In genomic region chr18:32391126-32391525, GRCh38 we compare ENCODE assay signal across 22 cellular contexts.
DNase-seq lines count a peak whose midpoint lies in the region; ATAC-seq and TF ChIP-seq lines count a peak whose summit lies in the region.
"Had no signal": no experiment of that assay in that cellular context is flagged by ENCODE, and none has a peak within 500 bp of the region (broad histone marks: within the 10 kb centered on the region; RNA-seq: fewer than 3 reads in every experiment).

No MANE protein-coding gene starts in this region.

- H3K27me3 ChIP-seq in dorsolateral prefrontal cortex, result no peaks in the 10 kb centered on the region

- H3K27ac ChIP-seq in dorsolateral prefrontal cortex, result peak overlapping the region in 37 of 59 donors; percentile 2 to 74 (median 26)
- H3K27ac ChIP-seq: A549, HL-60, KMS-11, SK-N-MC had no signal

- H3K27me3 Mint-ChIP-seq in Calu3 (ENCODE audit: unreplicated experiment), result no peaks in the 10 kb centered on the region

- H3K36me3 Mint-ChIP-seq in Calu3 (ENCODE audit: insufficient read depth, unreplicated experiment), result peaks cover 10% of the 10 kb centered on the region
- H3K36me3 Mint-ChIP-seq: CD8-positive, alpha-beta T cell; IgD-negative memory B cell had no signal

- CTCF ChIA-PET in Calu3 (lab: Charles Lee), result interaction anchor here (1.3 kb wide), 1 partner anchor 81 kb away, joined by 3 read pairs; no protein-coding TSS in a partner anchor

- TF ChIP-seq CTCF in Calu3 (IDR thresholded peaks at IDR 0.05; ENCODE audit: unreplicated experiment), result no peak
- no peak for TF ChIP-seq CTCF in dorsolateral prefrontal cortex (IDR thresholded peaks at IDR 0.05 in 54 of 56, conservative IDR thresholded peaks at IDR 0.05 in 2 of 56; ENCODE audit: low read depth in 1 of 56, partially characterized antibody in 56 of 56)

- no peak overlapping the region for H3K4me3 Mint-ChIP-seq in Calu3 (ENCODE audit: low read depth, unreplicated experiment)
- H3K4me3 Mint-ChIP-seq: CD8-positive, alpha-beta T cell; IgD-negative memory B cell had no signal

- no peak overlapping the region for H3K4me3 ChIP-seq in dorsolateral prefrontal cortex
- H3K4me3 ChIP-seq: A549, SK-N-MC had no signal

- peaks cover 4% of the 10 kb centered on the region for H3K9me3 Mint-ChIP-seq in Calu3 (ENCODE audit: low read depth, unreplicated experiment)
- H3K9me3 Mint-ChIP-seq: CD8-positive, alpha-beta T cell had no signal

- TSS peak; percentile 5 for BruUV-seq in Calu3 (replicated peaks; lab: Mats Ljungman, UMichigan)

- peaks cover 31% of the 10 kb centered on the region for H3K4me1 Mint-ChIP-seq in Calu3 (ENCODE audit: low read depth, unreplicated experiment)
- H3K4me1 Mint-ChIP-seq: IgD-negative memory B cell had no signal

- no peak for ATAC-seq in HG02884 (IDR thresholded peaks at IDR 0.05; ENCODE audit: unreplicated experiment)
- ATAC-seq: A549; CD8-positive, alpha-beta T cell had no signal

- intact Hi-C loops in Calu3 (cut with micrococcal nuclease; ENCODE audit: unreplicated experiment) (no loop called here), dorsolateral prefrontal cortex (cut with DNase I) (loop anchor here in 1 of 2 donors (1.0 kb wide), 1 partner anchor 43 kb away; no protein-coding TSS in a partner anchor)

- DNase-seq in Calu3 (no peak), MV-4-11 (lab: John Stamatoyannopoulos, UW) (peak; percentile 58), dorsolateral prefrontal cortex (no peak), pons (ENCODE audit: low spot score) (peak; percentile 83), ecto neural progenitor cell (ENCODE audit: low spot score) (no peak), NCI-H2081 treated with DMSO at 0.1 percent for 48 hours (lab: John Stamatoyannopoulos, UW) (no peak)
- DNase-seq in stimulated activated naive CD4-positive, alpha-beta T cell treated with Interleukin-2 at 50 U/mL for 16 hours (lab: John Stamatoyannopoulos, UW), result no peak
- DNase-seq: AML-193; C1 segment of cervical spinal cord; Caco-2; CD8-positive, alpha-beta T cell; NCI-H1105 treated with DMSO at 0.1 percent for 48 hours; NCI-H2029; NCI-H2227 treated with DMSO at 0.1 percent for 48 hours; NCI-H526 treated with DMSO at 0.1 percent for 48 hours; SIG-M5 had no signal

- H3K27ac Mint-ChIP-seq in Calu3 (ENCODE audit: unreplicated experiment), result no peak overlapping the region
- H3K27ac Mint-ChIP-seq: CD8-positive, alpha-beta T cell; IgD-negative memory B cell had no signal

Comparison
In these comparisons a context has a peak if more than half of its experiments do, and no peak if none do; other contexts are left out.
1. DNase-seq: peak in MV-4-11 (single experiment) and pons (single experiment); none in Calu3 (single experiment), dorsolateral prefrontal cortex (0 of 10), stimulated activated naive CD4-positive, alpha-beta T cell treated with Interleukin-2 at 50 U/mL for 16 hours (single experiment), ecto neural progenitor cell (single experiment) and NCI-H2081 treated with DMSO at 0.1 percent for 48 hours (single experiment).